In genomic region chr4:123784626-123785025, GRCh38 we compare ENCODE assay signal across 1 cellular context.
TF ChIP-seq lines count a peak whose summit lies in the region.

No MANE protein-coding gene starts in this region.

TF ChIP-seq in H1, 55 proteins besides CTCF, POLR2A, EP300 and RAD21 (continued from another document):
- TF ChIP-seq YY1 (IDR thresholded peaks at IDR 0.05; ENCODE audit: low read depth, low read length) = no peak
- no peak for TF ChIP-seq KDM1A (IDR thresholded peaks at IDR 0.05; ENCODE audit: borderline replicate concordance, low read length)
- no peak for TF ChIP-seq CHD2 (IDR thresholded peaks at IDR 0.05; ENCODE audit: low read length)
- TF ChIP-seq KDM5A (IDR thresholded peaks at IDR 0.05; ENCODE audit: low read length) = no peak
- no peak for TF ChIP-seq CREB1 (IDR thresholded peaks at IDR 0.05)
- TF ChIP-seq BCL11A (IDR thresholded peaks at IDR 0.05; ENCODE audit: low read depth in 2 of 2, low read length in 2 of 2) = no peak
- no peak for TF ChIP-seq JUN (IDR thresholded peaks at IDR 0.05; ENCODE audit: low read depth, low read length)
